ENCODE assay signal across 8 cellular contexts in genomic region chr11:10930224-10930960, GRCh38.
A peak's percentile ranks its signal among the peaks of the same experiment; 100 is the strongest.
DNase-seq lines count a peak whose midpoint lies in the region; ATAC-seq, FAIRE-seq and TF ChIP-seq lines count a peak whose summit lies in the region.

No MANE protein-coding gene starts in this region.

- TF ChIP-seq POLR2A in A549 (IDR thresholded peaks at IDR 0.05; ENCODE audit: low read length): no peak
- no peak for TF ChIP-seq POLR2A in uterus (IDR thresholded peaks at IDR 0.05)
- no peak for TF ChIP-seq POLR2A in GM12891 (IDR thresholded peaks at IDR 0.05; ENCODE audit: low read depth, low read length)

- peaks cover 60% of the 10 kb centered on the region for H3K4me1 Mint-ChIP-seq in mesothelial cell of epicardium

- TF ChIP-seq CTCF in A549 (IDR thresholded peaks at IDR 0.05): no peak
- TF ChIP-seq CTCF in SK-N-SH (IDR thresholded peaks at IDR 0.05): no peak; the same call in 1 of the 2 replicates
- TF ChIP-seq CTCF in mesothelial cell of epicardium (IDR thresholded peaks at IDR 0.05; ENCODE audit: unreplicated experiment): no peak
- peak in 1 of 4 experiments; percentile 3 for TF ChIP-seq CTCF in uterus (IDR thresholded peaks at IDR 0.05)

- peak overlapping the region; percentile 93 for H3K9ac ChIP-seq in SK-N-SH
- H3K9ac ChIP-seq in duodenal mucosa (ENCODE audit: low read depth in 1 of 2, low read length in 2 of 2): peak overlapping the region; percentile 52 to 70

- FAIRE-seq in A549 (lab: Jason Lieb, UNC): no peak
- FAIRE-seq in GM12891 (lab: Jason Lieb, UNC): no peak

- H3K36me3 ChIP-seq in SK-N-SH (replicated peaks in 1 of 2; ENCODE audit: control insufficient read depth in 1 of 2, insufficient read depth in 2 of 2, low read length in 1 of 2) (no peaks in the 10 kb centered on the region), duodenal mucosa (ENCODE audit: control insufficient read depth in 1 of 2, insufficient read depth in 2 of 2, low read length in 2 of 2) (no peaks in the 10 kb centered on the region), uterus (no peaks in the 10 kb centered on the region)

- no peak for TF ChIP-seq EP300 in A549 (IDR thresholded peaks at IDR 0.05)
- TF ChIP-seq EP300 in SK-N-SH (IDR thresholded peaks at IDR 0.05; ENCODE audit: borderline replicate concordance in 1 of 2, low read depth in 1 of 2, low read length in 1 of 2): no peak

- ATAC-seq in A549 (peak in 1 of 2 experiments; percentile 1; a peak in 2 of 6 replicates), GM21528 (IDR thresholded peaks at IDR 0.05; ENCODE audit: low FRiP score, unreplicated experiment) (peak; percentile 4), HG03139 (IDR thresholded peaks at IDR 0.05; ENCODE audit: unreplicated experiment) (no peak)

- H4K20me1 ChIP-seq in SK-N-SH (ENCODE audit: insufficient read depth): no peaks in the 10 kb centered on the region

- TF ChIP-seq RAD21 in A549 (conservative IDR thresholded peaks at IDR 0.05 in 1 of 2, IDR thresholded peaks at IDR 0.05 in 1 of 2) (no peak), SK-N-SH (IDR thresholded peaks at IDR 0.05; ENCODE audit: low read length) (no peak)

- H3F3A ChIP-seq in SK-N-SH (replicated peaks; ENCODE audit: insufficient read depth): peaks cover 12% of the 10 kb centered on the region

- H3K4me3 ChIP-seq in A549: peak overlapping the region; percentile 78
- peak overlapping the region; percentile 58 to 81 for H3K4me3 ChIP-seq in SK-N-SH (ENCODE audit: low read depth in 2 of 2, low read length in 1 of 2)
- H3K4me3 ChIP-seq in duodenal mucosa (ENCODE audit: low read depth in 1 of 2, low read length in 2 of 2): peak overlapping the region; percentile 72 to 75
- H3K4me3 ChIP-seq in uterus: peak overlapping the region; percentile 52 to 56

- H3K9me3 ChIP-seq in A549: no peaks in the 10 kb centered on the region
- H3K9me3 ChIP-seq in SK-N-SH: no peaks in the 10 kb centered on the region
- no peaks in the 10 kb centered on the region for H3K9me3 ChIP-seq in duodenal mucosa (ENCODE audit: control insufficient read depth in 1 of 2, low read length in 2 of 2)
- H3K9me3 ChIP-seq in uterus: no peaks in the 10 kb centered on the region

- WGBS in A549 (ENCODE audit: missing lambda C conversion rate): 12% methylated on average over 21 of the region's 34 CpGs
- 22% methylated on average over 23 of the region's 34 CpGs for WGBS in SK-N-SH (ENCODE audit: low lambda C conversion rate)

- DNase-seq in A549 (ENCODE audit: low read depth in 1 of 2, low spot score in 1 of 2) (no peak), SK-N-SH (no peak), mesothelial cell of epicardium (ENCODE audit: low spot score in 2 of 2, unreplicated experiment in 2 of 2) (no peak), uterus (peak in 1 of 2 donors; percentile 31), GM12891 (ENCODE audit: insufficient read length, low spot score) (no peak)

- H3K4me1 ChIP-seq in A549 (peaks cover 71% of the 10 kb centered on the region), SK-N-SH (ENCODE audit: control insufficient read depth in 1 of 2, insufficient read depth in 2 of 2, low read depth in 1 of 2, low read length in 1 of 2) (peaks cover 0 to 9% of the 10 kb centered on the region in 2 experiments; a peak in 1 of 4 replicates), duodenal mucosa (ENCODE audit: control insufficient read depth in 1 of 2, insufficient read depth in 2 of 2, low read length in 2 of 2) (peaks cover 27 to 33% of the 10 kb centered on the region in 2 donors), uterus (no peaks in the 10 kb centered on the region)

- H3K27me3 Mint-ChIP-seq in mesothelial cell of epicardium (ENCODE audit: low read depth): no peaks in the 10 kb centered on the region

- POLR2A ChIA-PET in A549 (lab: Yijun Ruan, JAX): interaction anchor here (0.7 to 2.3 kb wide), 12 partner anchors 10 to 1290 kb away, joined by 3 to 82 read pairs (median 5); partner anchors contain the start of genes EIF4G2, GALNT18 and ZBED5
- POLR2A ChIA-PET in SK-N-SH (lab: Yijun Ruan, JAX): interaction anchor here (1.0 to 2.2 kb wide), 3 partner anchors 11 to 122 kb away, joined by 4 to 26 read pairs (median 4); partner anchors contain the start of gene EIF4G2

- H3K4me3 Mint-ChIP-seq in mesothelial cell of epicardium: peak overlapping the region; percentile 85

- intact Hi-C loops in uterus (cut with DNase I; ENCODE audit: low total_unique reads): loop anchor here (5.0 to 10.0 kb wide), 3 partner anchors 92 to 854 kb away; partner anchors contain the start of gene GALNT18

- H3K79me2 ChIP-seq in SK-N-SH (ENCODE audit: insufficient read depth): no peaks in the 10 kb centered on the region

- no peaks in the 10 kb centered on the region for H3K27me3 ChIP-seq in SK-N-SH (ENCODE audit: insufficient read depth)
- peaks cover 0 to 4% of the 10 kb centered on the region in 2 donors for H3K27me3 ChIP-seq in duodenal mucosa (ENCODE audit: control insufficient read depth in 1 of 2, insufficient read depth in 2 of 2, low read length in 2 of 2)
- no peaks in the 10 kb centered on the region for H3K27me3 ChIP-seq in uterus

- CTCF ChIA-PET in A549 (lab: Yijun Ruan, JAX) (interaction anchor here (0.6 to 9.9 kb wide), 15 partner anchors 8 to 1121 kb away, joined by 3 to 116 read pairs (median 5); no protein-coding TSS in a partner anchor), SK-N-SH (lab: Yijun Ruan, JAX) (interaction anchor here (1.0 to 5.2 kb wide), 10 partner anchors 32 to 1358 kb away, joined by 3 to 120 read pairs (median 8); no protein-coding TSS in a partner anchor)

- H3K4me2 ChIP-seq in A549 (peak overlapping the region; percentile 86), SK-N-SH (peak overlapping the region; percentile 95)

- no peaks in the 10 kb centered on the region for H3K9me3 Mint-ChIP-seq in mesothelial cell of epicardium

- no peaks in the 10 kb centered on the region for H3K9me2 ChIP-seq in SK-N-SH

- peak overlapping the region; percentile 77 for H2AFZ ChIP-seq in SK-N-SH (ENCODE audit: low read depth)

- peak overlapping the region; percentile 94 for H3K27ac Mint-ChIP-seq in mesothelial cell of epicardium

- H3K27ac ChIP-seq in A549: peak overlapping the region; percentile 98
- H3K27ac ChIP-seq in SK-N-SH (ENCODE audit: low read depth in 2 of 2, low read length in 1 of 2): peak overlapping the region; percentile 81 to 96
- peak overlapping the region; percentile 68 for H3K27ac ChIP-seq in duodenal mucosa (ENCODE audit: low read depth, low read length)
- peak overlapping the region; percentile 98 to 99 for H3K27ac ChIP-seq in uterus

- no peaks in the 10 kb centered on the region for H3K36me3 Mint-ChIP-seq in mesothelial cell of epicardium

TF ChIP-seq in A549, 52 proteins besides CTCF, POLR2A, EP300 and RAD21:
- TF ChIP-seq RNF2 (IDR thresholded peaks at IDR 0.05; ENCODE audit: borderline replicate concordance, low read depth) (peak; percentile 68; the same call in 1 of the 2 replicates), MAFK (IDR thresholded peaks at IDR 0.05; ENCODE audit: partially characterized antibody) (no peak), NR3C1 (IDR thresholded peaks at IDR 0.05) (no peak), MAX (IDR thresholded peaks at IDR 0.05) (peak; percentile 77), E2F6 (IDR thresholded peaks at IDR 0.05; ENCODE audit: borderline replicate concordance, low read depth) (peak; percentile 94), EHMT2 (IDR thresholded peaks at IDR 0.05; ENCODE audit: low read depth) (no peak)

TF ChIP-seq in SK-N-SH, 30 proteins besides CTCF, POLR2A, EP300 and RAD21:
- TF ChIP-seq MAX (IDR thresholded peaks at IDR 0.05; ENCODE audit: low read depth) (peak; percentile 54; the same call in 1 of the 2 replicates), JUND (IDR thresholded peaks at IDR 0.05) (no peak), NFIC (IDR thresholded peaks at IDR 0.05; ENCODE audit: borderline replicate concordance) (no peak), TCF12 (IDR thresholded peaks at IDR 0.05) (no peak), CHD2 (IDR thresholded peaks at IDR 0.05; ENCODE audit: low read length, partially characterized antibody) (no peak)

TF ChIP-seq in GM12891, 5 proteins besides CTCF, POLR2A, EP300 and RAD21:
- TF ChIP-seq POLR2AphosphoS5 (IDR thresholded peaks at IDR 0.05; ENCODE audit: low read depth, low read length) (no peak), POU2F2 (IDR thresholded peaks at IDR 0.05; ENCODE audit: low read depth, low read length) (no peak), TAF1 (IDR thresholded peaks at IDR 0.05; ENCODE audit: low read depth, low read length) (no peak), SPI1 (IDR thresholded peaks at IDR 0.05; ENCODE audit: low read depth, low read length) (no peak), PAX5 (IDR thresholded peaks at IDR 0.05; ENCODE audit: insufficient read depth, low read length, severe bottlenecking) (no peak)

Comparison
In these comparisons a context has a peak if more than half of its experiments do, and no peak if none do; other contexts are left out.
1. Of the 12 proteins assayed by ChIP-seq in both A549 and SK-N-SH: peak only in A549: none; only in SK-N-SH: none; in both: MAX; in neither: 11.